In the genomic region with DNA sequence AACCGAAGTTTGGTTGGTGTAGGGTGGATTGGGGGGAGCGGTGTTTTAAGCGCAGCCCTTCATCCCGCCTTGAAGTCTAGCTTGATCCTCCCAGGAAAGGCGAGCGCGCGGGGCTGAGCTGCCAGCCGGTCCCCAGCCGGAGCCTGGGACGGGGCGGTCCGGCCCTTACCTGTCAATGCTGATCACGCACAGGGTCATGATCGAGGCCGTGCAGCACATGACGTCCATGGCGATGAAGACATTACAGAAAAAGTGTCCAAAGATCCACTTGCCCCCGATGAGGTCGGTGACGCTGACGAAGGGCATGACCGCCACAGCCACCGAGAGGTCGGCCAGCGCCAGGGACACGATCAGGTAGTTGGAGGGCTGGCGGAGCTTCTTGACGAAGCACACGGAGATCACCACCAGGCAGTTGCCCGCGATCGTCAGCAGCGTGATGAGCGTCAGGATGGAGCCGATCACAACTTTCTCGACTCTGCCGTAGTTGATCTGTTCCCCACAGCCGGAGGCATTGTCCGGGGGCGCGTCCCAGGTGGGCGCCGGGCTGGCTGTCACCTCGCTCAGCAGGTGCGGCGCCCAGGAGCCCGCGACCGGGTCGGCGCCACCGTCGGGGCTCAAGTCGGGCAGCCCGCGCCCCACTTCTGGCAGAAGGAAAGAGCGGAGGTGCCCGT, we compare ENCODE assay signal across 8 cellular contexts. TPM values are rescaled to one million over a fixed set of nuclear protein-coding genes. Genes with fewer than 3 reads are reported as not detected.
DNase-seq lines count a peak whose midpoint lies in the region; ATAC-seq and TF ChIP-seq lines count a peak whose summit lies in the region.

No MANE protein-coding gene starts in this region.

- H3K4me3 ChIP-seq in GM12864 (ENCODE audit: low read depth, low read length) (peak overlapping the region; percentile 59), ascending aorta (peak overlapping the region; percentile 71 to 85), left lung (peak overlapping the region; percentile 45 to 54), thymus (ENCODE audit: low read length) (peak overlapping the region; percentile 72)

- H3K36me3 ChIP-seq in ascending aorta: no peaks in the 10 kb centered on the region
- H3K36me3 ChIP-seq in left lung: no peaks in the 10 kb centered on the region
- H3K36me3 ChIP-seq in thymus (ENCODE audit: control insufficient read depth, insufficient read depth): no peaks in the 10 kb centered on the region

- no peaks in the 10 kb centered on the region for H3K9me3 ChIP-seq in ascending aorta
- H3K9me3 ChIP-seq in left lung: no peaks in the 10 kb centered on the region
- no peaks in the 10 kb centered on the region for H3K9me3 ChIP-seq in thymus (ENCODE audit: control insufficient read depth)

- DNase-seq in GM12864 (ENCODE audit: low read depth) (no peak), ascending aorta (ENCODE audit: low spot score in 2 of 2) (no peak), left lung (peak in 1 of 2 donors; percentile 67), LoVo (ENCODE audit: low spot score) (no peak), SHP77 (lab: John Stamatoyannopoulos, UW) (no peak), kidney glomerular epithelial cell (lab: John Stamatoyannopoulos, UW) (no peak)

- H3K27me3 ChIP-seq in ascending aorta (no peaks in the 10 kb centered on the region), left lung (peaks cover 37 to 77% of the 10 kb centered on the region in 2 donors), thymus (ENCODE audit: control insufficient read depth, insufficient read depth) (peaks cover 34% of the 10 kb centered on the region)

- H3K4me1 ChIP-seq in ascending aorta (peaks cover 0 to 5% of the 10 kb centered on the region in 2 donors), left lung (peaks cover 0 to 26% of the 10 kb centered on the region in 2 donors), thymus (ENCODE audit: control insufficient read depth, insufficient read depth, low read length) (peaks cover 9% of the 10 kb centered on the region)

- intact Hi-C loops in ascending aorta (cut with DNase I) (loop anchor here (5.0 kb wide), 1 partner anchor 105 kb away; no protein-coding TSS in a partner anchor), left lung (cut with DNase I) (no loop called here)

- ATAC-seq in HG03432 (IDR thresholded peaks at IDR 0.05; ENCODE audit: unreplicated experiment): peak; percentile 7
- no peak for ATAC-seq in left lung

- H3K27ac ChIP-seq in ascending aorta (peak overlapping the region in 1 of 2 donors; percentile 77), left lung (peak overlapping the region in 1 of 2 donors; percentile 77), thymus (ENCODE audit: low read depth) (no peak overlapping the region)

- no peak for TF ChIP-seq CTCF in GM12864 (IDR thresholded peaks at IDR 0.05; ENCODE audit: low read depth, low read length, missing control alignments)
- TF ChIP-seq CTCF in ascending aorta (IDR thresholded peaks at IDR 0.05): no peak
- TF ChIP-seq CTCF in left lung (IDR thresholded peaks at IDR 0.05): no peak

- WGBS in thymus: 10% methylated on average over 59 of the region's 59 CpGs

RNA-seq across cellular contexts. Expression of a gene that starts 0.7 kb away (rescaled TPM):
- total RNA-seq in ascending aorta: 1.8 TPM
- under 1 TPM; 0.12 to 0.65 TPM for total RNA-seq in left lung
- 0.09 TPM for polyA plus RNA-seq in thymus

RNA-seq across cellular contexts. Expression of a gene that starts 14.7 kb away (rescaled TPM):
- total RNA-seq in ascending aorta: 141 TPM
- total RNA-seq in left lung: 10 to 100 TPM; 26.3 to 28.6 TPM
- polyA plus RNA-seq in thymus: 47.1 TPM
